ENCODE assay signal across 1 cellular context in genomic region chr4:144189121-144189520, GRCh38.
TF ChIP-seq lines count a peak whose summit lies in the region.

No MANE protein-coding gene starts in this region.

TF ChIP-seq in GM23338, 12 proteins besides CTCF, POLR2A, EP300 and RAD21 (continued from another document):
- no peak for TF ChIP-seq ETS1 (IDR thresholded peaks at IDR 0.05)
